ENCODE assay signal across 16 cellular contexts in the genomic region with DNA sequence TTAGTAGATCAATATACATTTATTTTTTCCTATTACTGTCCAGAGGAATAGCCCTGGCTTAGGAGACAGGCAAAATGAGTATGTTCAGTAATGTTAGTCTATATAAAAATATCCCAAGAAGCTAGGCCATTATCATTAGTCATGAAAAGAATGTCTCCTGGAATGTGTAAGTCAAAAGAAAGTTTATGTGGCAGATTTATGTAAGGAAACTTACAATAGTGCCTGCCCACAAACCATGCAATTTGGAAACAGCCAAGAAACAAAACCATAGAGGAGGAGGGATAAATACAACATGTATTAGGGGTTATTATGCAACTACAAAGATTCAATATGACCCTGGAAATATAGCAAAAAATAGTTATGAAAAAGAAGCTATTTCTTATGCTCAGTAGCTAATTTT.
"Had no signal": no experiment of that assay in that cellular context is flagged by ENCODE, and none has a peak within 500 bp of the region (broad histone marks: within the 10 kb centered on the region; RNA-seq: fewer than 3 reads in every experiment).

No MANE protein-coding gene starts in this region.

- H3K9me3 ChIP-seq: lower lobe of right lung, neutrophil, right lobe of liver, spleen, tibial nerve, vagina had no signal

- H3K4me3 ChIP-seq: cardiac muscle cell, lower lobe of right lung, right lobe of liver, spleen, tibial nerve, vagina had no signal

- H3K4me1 ChIP-seq: lower lobe of right lung, right lobe of liver, spleen, tibial nerve, vagina had no signal

- H3K36me3 ChIP-seq: cardiac muscle cell, lower lobe of right lung, neutrophil, right lobe of liver, spleen, tibial nerve, vagina had no signal

- DNase-seq: activated CD4-positive, alpha-beta T cell treated with anti-CD3 and anti-CD28 coated beads, Interleukin-2, amount 50 U/mL, for 4 hours; activated CD4-positive, CD25-positive, alpha-beta regulatory T cell treated with anti-CD3 and anti-CD28 coated beads, Interleukin-2, amount 50 U/mL, for 72 hours; activated effector memory CD4-positive, alpha-beta T cell treated with Interleukin-2 at 50 U/mL for 16 hours; activated T-cell treated with anti-CD3 and anti-CD28 coated beads, Interleukin-2, amount 50 U/mL, for 1 hour; hypothalamus; left cardiac atrium; lower lobe of right lung; naive thymus-derived CD4-positive, alpha-beta T cell; right lobe of liver; spleen; stimulated activated CD4-positive, alpha-beta T cell treated with anti-CD3 and anti-CD28 coated beads, Interleukin-1b, Interleukin-23, amount 100 ng/mL, for 48 hours; stimulated activated naive B cell treated with anti-CD40 and anti-IgM and Interleukin-4, amounts not matched to agents 10 μg/mL and 1 μg/mL and 100 μg/mL, for 72 hours had no signal

- H3K27me3 ChIP-seq: cardiac muscle cell, neutrophil, right lobe of liver, spleen, tibial nerve, vagina had no signal

- ATAC-seq: left cardiac atrium; lower lobe of right lung; naive thymus-derived CD4-positive, alpha-beta T cell; right lobe of liver; stimulated activated naive B cell treated with anti-CD40 and anti-IgM and Interleukin-4, amounts not matched to agents 10 μg/mL and 1 μg/mL and 100 μg/mL, for 72 hours had no signal

- H3K27ac ChIP-seq: cardiac muscle cell, lower lobe of right lung, neutrophil, right lobe of liver, spleen, tibial nerve, vagina had no signal
